25 cellular contexts compared by ENCODE assay signal in the genomic region with DNA sequence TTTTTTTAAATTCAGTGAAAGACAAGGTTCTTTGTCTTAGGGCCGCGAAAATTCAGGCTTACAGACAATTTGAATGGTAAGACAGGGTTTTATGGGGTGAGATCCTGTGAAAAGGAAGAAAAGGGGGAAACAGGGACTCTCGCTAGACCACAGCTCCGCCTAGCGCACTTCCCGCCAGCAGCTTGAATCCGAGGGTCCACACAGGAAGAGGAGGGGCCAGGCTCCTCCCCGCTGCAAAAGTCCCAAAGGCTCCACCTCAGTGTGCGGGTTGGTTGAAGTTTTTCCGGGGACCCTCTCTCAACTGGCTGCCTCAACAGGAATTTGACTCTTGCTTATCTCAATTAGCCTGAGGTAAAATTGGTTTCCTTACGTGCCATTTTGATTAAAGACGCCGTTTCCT.
A peak's percentile ranks its signal among the peaks of the same experiment; 100 is the strongest.
DNase-seq lines count a peak whose midpoint lies in the region; ATAC-seq, FAIRE-seq and TF ChIP-seq lines count a peak whose summit lies in the region.
"Had no signal": no experiment of that assay in that cellular context is flagged by ENCODE, and none has a peak within 500 bp of the region (broad histone marks: within the 10 kb centered on the region; RNA-seq: fewer than 3 reads in every experiment).

No MANE protein-coding gene starts in this region.

- 93% methylated on average over 8 of the region's 13 CpGs for WGBS in K562 (ENCODE audit: insufficient coverage, low coverage, missing lambda C conversion rate)
- WGBS in trophoblast cell (ENCODE audit: extremely low coverage, insufficient coverage, insufficient read length): no CpG with 5 or more reads among the region's 13 CpGs

- H3K36me3 ChIP-seq in K562 (ENCODE audit: control insufficient read depth, insufficient read depth, low read length) (no peaks in the 10 kb centered on the region), trophoblast cell (ENCODE audit: control insufficient read depth in 1 of 2, insufficient read depth in 2 of 2, low read length in 2 of 2) (no peaks in the 10 kb centered on the region)
- H3K36me3 ChIP-seq: BE2C; BLaER1 treated with 17β-estradiol and CSF1 and Interleukin-3, amounts not matched to agents 10 nM and 100 nM had no signal

- intact Hi-C loops in K562 (cut with micrococcal nuclease): no loop called here
- intact Hi-C loops in activated CD4-positive, alpha-beta T cell treated with anti-CD3 and anti-CD28 coated beads for 36 hours (cut with DNase I, micrococcal nuclease): no loop called here

- no peak overlapping the region for H3K4me3 ChIP-seq in K562
- H3K4me3 ChIP-seq in trophoblast cell (ENCODE audit: low read depth, low read length): no peak overlapping the region
- H3K4me3 ChIP-seq: A549; BLaER1 treated with 17β-estradiol and CSF1 and Interleukin-3, amounts not matched to agents 10 nM and 100 nM had no signal

- H3K27ac Mint-ChIP-seq in activated CD4-positive, alpha-beta T cell treated with anti-CD3 and anti-CD28 coated beads for 36 hours: no peak overlapping the region
- H3K27ac Mint-ChIP-seq: CD14-positive monocyte; CD4-positive, alpha-beta T cell; CD8-positive, alpha-beta memory T cell had no signal

- no peak overlapping the region for H2BK12ac ChIP-seq in trophoblast cell (ENCODE audit: low read length)

- H3K36me3 Mint-ChIP-seq in activated CD4-positive, alpha-beta T cell treated with anti-CD3 and anti-CD28 coated beads for 36 hours (ENCODE audit: low read depth): no peaks in the 10 kb centered on the region
- H3K36me3 Mint-ChIP-seq: CD14-positive monocyte; CD8-positive, alpha-beta memory T cell had no signal

- DNase-seq in ELF-1 (ENCODE audit: low read depth, low spot score) (peak; percentile 3), M059J (ENCODE audit: low read depth) (peak; percentile 12), K562 (ENCODE audit: extremely low read depth in 1 of 4, low spot score in 3 of 4) (no peak), trophoblast cell (peak in 1 of 2 donors; percentile 29), activated gamma-delta T cell treated with Interleukin-2 at 50 U/mL for 16 hours (no peak), GOT3 (lab: John Stamatoyannopoulos, UW) (no peak)
- DNase-seq in activated CD4-positive, alpha-beta T cell treated with anti-CD3 and anti-CD28 coated beads for 36 hours: no peak
- DNase-seq: 8988T; ACHN; AML-193; BE2C; CD4-positive, alpha-beta T cell; CD8-positive, alpha-beta memory T cell; DMS 273 treated with DMSO at 0.1 percent for 48 hours; DMS79; H7; HCEC 1CT had no signal

- POLR2A ChIA-PET in K562 (lab: Yijun Ruan, JAX): no interaction called here
- POLR2A ChIA-PET in activated CD4-positive, alpha-beta T cell treated with anti-CD3 and anti-CD28 coated beads for 36 hours (lab: Charles Lee): no interaction called here

- no peak overlapping the region for H2BK120ac ChIP-seq in trophoblast cell (ENCODE audit: insufficient read depth, low read length, poor library complexity)

- TF ChIP-seq POLR2A in K562 (conservative IDR thresholded peaks at IDR 0.05): no peak

- H4K20me1 ChIP-seq in K562 (replicated peaks; ENCODE audit: control insufficient read depth, insufficient read depth, low read length): no peaks in the 10 kb centered on the region
- H4K20me1 ChIP-seq: BLaER1 treated with 17β-estradiol and CSF1 and Interleukin-3, amounts not matched to agents 10 nM and 100 nM had no signal

- H2BK5ac ChIP-seq in trophoblast cell (ENCODE audit: low read depth, low read length, poor library complexity): no peak overlapping the region

- TF ChIP-seq EP300 in K562 (IDR thresholded peaks at IDR 0.05; ENCODE audit: low read length): no peak

- no peak for FAIRE-seq in K562 (lab: Jason Lieb, UNC)
- FAIRE-seq: A549, D721Med, G401.6, GM12892, H1 had no signal

- H3K27me3 ChIP-seq in K562 (ENCODE audit: control insufficient read depth in 2 of 2, insufficient read depth in 2 of 2, low read length in 2 of 2) (no peaks in the 10 kb centered on the region), trophoblast cell (ENCODE audit: insufficient read depth, low read length) (no peaks in the 10 kb centered on the region)
- H3K27me3 ChIP-seq: BE2C; BLaER1 treated with 17β-estradiol and CSF1 and Interleukin-3, amounts not matched to agents 10 nM and 100 nM had no signal

- H3K4me3 Mint-ChIP-seq in activated CD4-positive, alpha-beta T cell treated with anti-CD3 and anti-CD28 coated beads for 36 hours: no peak overlapping the region
- H3K4me3 Mint-ChIP-seq: CD14-positive monocyte; CD4-positive, alpha-beta T cell; CD8-positive, alpha-beta memory T cell had no signal

- no peaks in the 10 kb centered on the region for H3K27me3 Mint-ChIP-seq in activated CD4-positive, alpha-beta T cell treated with anti-CD3 and anti-CD28 coated beads for 36 hours
- H3K27me3 Mint-ChIP-seq: CD4-positive, alpha-beta T cell; CD8-positive, alpha-beta memory T cell had no signal

- H3K79me2 ChIP-seq in K562 (ENCODE audit: control insufficient read depth, insufficient read depth, low read length) (no peaks in the 10 kb centered on the region), trophoblast cell (ENCODE audit: control insufficient read depth, insufficient read depth, low read length, poor library complexity) (no peaks in the 10 kb centered on the region)

- H3K23ac ChIP-seq in trophoblast cell (ENCODE audit: low read length): no peak overlapping the region

- H4K91ac ChIP-seq in trophoblast cell (ENCODE audit: low read depth, low read length): no peak overlapping the region

- H3K4me1 Mint-ChIP-seq in activated CD4-positive, alpha-beta T cell treated with anti-CD3 and anti-CD28 coated beads for 36 hours: no peaks in the 10 kb centered on the region
- H3K4me1 Mint-ChIP-seq: CD14-positive monocyte; CD8-positive, alpha-beta memory T cell had no signal

- TF ChIP-seq CTCF in K562 (IDR thresholded peaks at IDR 0.05 in 2 of 3, conservative IDR thresholded peaks at IDR 0.05 in 1 of 3; ENCODE audit: insufficient read depth in 2 of 3, low read depth in 1 of 3, low read length in 3 of 3): no peak

- no peak overlapping the region for H3K18ac ChIP-seq in trophoblast cell (ENCODE audit: low read length)

- no peak overlapping the region for H3K4ac ChIP-seq in trophoblast cell (ENCODE audit: low read depth, low read length)

- H3K4me1 ChIP-seq in K562 (replicated peaks in 1 of 2; ENCODE audit: control insufficient read depth in 2 of 2, insufficient read depth in 2 of 2, low read length in 2 of 2) (no peaks in the 10 kb centered on the region), trophoblast cell (ENCODE audit: control insufficient read depth in 1 of 2, insufficient read depth in 2 of 2, low read length in 2 of 2) (peaks cover 0 to 2% of the 10 kb centered on the region in 2 experiments)
- H3K4me1 ChIP-seq: A549; BE2C; BLaER1 treated with 17β-estradiol and CSF1 and Interleukin-3, amounts not matched to agents 10 nM and 100 nM had no signal

- peaks cover 6% of the 10 kb centered on the region for H3K9me3 Mint-ChIP-seq in activated CD4-positive, alpha-beta T cell treated with anti-CD3 and anti-CD28 coated beads for 36 hours (ENCODE audit: low read depth)

- ATAC-seq in K562: no peak
- ATAC-seq in GM19467 (IDR thresholded peaks at IDR 0.05; ENCODE audit: unreplicated experiment): no peak
- no peak for ATAC-seq in activated CD4-positive, alpha-beta T cell treated with anti-CD3 and anti-CD28 coated beads for 36 hours
- ATAC-seq: A549 had no signal

- H3K9ac ChIP-seq in K562 (ENCODE audit: insufficient read depth in 1 of 2, low read depth in 2 of 2, low read length in 2 of 2) (no peak overlapping the region), trophoblast cell (ENCODE audit: low read length) (no peak overlapping the region)
- H3K9ac ChIP-seq: BLaER1 treated with 17β-estradiol and CSF1 and Interleukin-3, amounts not matched to agents 10 nM and 100 nM had no signal

- H4K12ac ChIP-seq in trophoblast cell (ENCODE audit: low read depth, low read length): no peak overlapping the region

- no peak overlapping the region for H2AK5ac ChIP-seq in trophoblast cell (ENCODE audit: low read length)

- no peak overlapping the region for H4K8ac ChIP-seq in trophoblast cell (ENCODE audit: low read depth, low read length)

- H3K79me1 ChIP-seq in trophoblast cell (ENCODE audit: low read length): no peaks in the 10 kb centered on the region

- H3K9me1 ChIP-seq in K562 (ENCODE audit: control insufficient read depth, insufficient read depth, low read length): no peaks in the 10 kb centered on the region

- H3K14ac ChIP-seq in trophoblast cell (ENCODE audit: low read length): no peak overlapping the region

- H2AFZ ChIP-seq in K562 (ENCODE audit: low read depth, low read length) (no peak overlapping the region), trophoblast cell (ENCODE audit: insufficient read depth, low read length, poor library complexity) (peak overlapping the region; percentile 63)

- TF ChIP-seq RAD21 in K562 (CRISPR knock-in tag; conservative IDR thresholded peaks at IDR 0.05 in 1 of 2, IDR thresholded peaks at IDR 0.05 in 1 of 2): no peak

- no TSS peak for BruUV-seq in K562 (replicated peaks; lab: Mats Ljungman, UMichigan)

- H3K27ac ChIP-seq in K562 (ENCODE audit: extremely low read depth, low read depth, low read length): no peak overlapping the region
- no peak overlapping the region for H3K27ac ChIP-seq in trophoblast cell (ENCODE audit: low read depth, low read length)
- H3K27ac ChIP-seq: A549; BLaER1 treated with 17β-estradiol and CSF1 and Interleukin-3, amounts not matched to agents 10 nM and 100 nM had no signal

- in situ Hi-C loops in K562 (cut with MboI): no loop called here

- CTCF ChIA-PET in K562 (lab: Yijun Ruan, JAX; ENCODE audit: low intra/inter-chr PET ratio): no interaction called here
- CTCF ChIA-PET in activated CD4-positive, alpha-beta T cell treated with anti-CD3 and anti-CD28 coated beads for 36 hours (lab: Charles Lee): no interaction called here

- no peak overlapping the region for H3K4me2 ChIP-seq in K562 (ENCODE audit: insufficient read depth, low read length)
- H3K4me2 ChIP-seq in trophoblast cell (ENCODE audit: low read length): no peak overlapping the region
- H3K4me2 ChIP-seq: A549; BLaER1 treated with 17β-estradiol and CSF1 and Interleukin-3, amounts not matched to agents 10 nM and 100 nM had no signal

- 0 out of 2 replicates have a peak, but pooled peaks cover 2% of the 10 kb centered on the region for H3K9me3 ChIP-seq in K562 (replicated peaks; ENCODE audit: control insufficient read depth, insufficient read depth, low read depth, low read length)
- H3K9me3 ChIP-seq in trophoblast cell (ENCODE audit: insufficient read depth, low read depth, low read length): no peaks in the 10 kb centered on the region
- H3K9me3 ChIP-seq: A549, BE2C had no signal

Comparison
In these comparisons a context has a peak if more than half of its experiments do, and no peak if none do; other contexts are left out.
1. DNase-seq: peak in ELF-1 (single experiment) and M059J (single experiment); none in K562 (0 of 4), activated gamma-delta T cell treated with Interleukin-2 at 50 U/mL for 16 hours (single experiment), activated CD4-positive, alpha-beta T cell treated with anti-CD3 and anti-CD28 coated beads for 36 hours (single experiment) and GOT3 (single experiment).